In genomic region chr2:239040152-239040761, GRCh38 we compare ENCODE assay signal across 1 cellular context.
TF ChIP-seq lines count a peak whose summit lies in the region.

No MANE protein-coding gene starts in this region.

TF ChIP-seq in H1, 55 proteins besides CTCF, POLR2A, EP300 and RAD21 (continued from another document):
- TF ChIP-seq SP1 (IDR thresholded peaks at IDR 0.05; ENCODE audit: low read depth, low read length) = no peak
- TF ChIP-seq YY1 (IDR thresholded peaks at IDR 0.05; ENCODE audit: low read depth, low read length) = no peak
- no peak for TF ChIP-seq POLR2AphosphoS5 (IDR thresholded peaks at IDR 0.05; ENCODE audit: low read depth, low read length)
- no peak for TF ChIP-seq NANOG (IDR thresholded peaks at IDR 0.05; ENCODE audit: insufficient read depth, low read depth, low read length, poor library complexity, severe bottlenecking)
- no peak for TF ChIP-seq SAP30 (IDR thresholded peaks at IDR 0.05; ENCODE audit: insufficient read depth, insufficient replicate concordance, low read length)
- no peak for TF ChIP-seq FOSL1 (IDR thresholded peaks at IDR 0.05; ENCODE audit: insufficient read depth, low read depth, low read length)
- no peak for TF ChIP-seq CHD2 (IDR thresholded peaks at IDR 0.05; ENCODE audit: low read length)
- TF ChIP-seq CHD7 (IDR thresholded peaks at IDR 0.05; ENCODE audit: insufficient replicate concordance, low read length) = no peak
- TF ChIP-seq GABPA (IDR thresholded peaks at IDR 0.05; ENCODE audit: borderline replicate concordance, insufficient read depth, low read length) = no peak
- no peak for TF ChIP-seq JUND (IDR thresholded peaks at IDR 0.05; ENCODE audit: low read length)
- TF ChIP-seq SP2 (IDR thresholded peaks at IDR 0.05; ENCODE audit: low read length) = no peak
- no peak for TF ChIP-seq SP4 (IDR thresholded peaks at IDR 0.05; ENCODE audit: low read length)
- no peak for TF ChIP-seq SIRT6 (IDR thresholded peaks at IDR 0.05; ENCODE audit: low read length)
